Comparison of ENCODE assay signal across 26 cellular contexts in the genomic region with DNA sequence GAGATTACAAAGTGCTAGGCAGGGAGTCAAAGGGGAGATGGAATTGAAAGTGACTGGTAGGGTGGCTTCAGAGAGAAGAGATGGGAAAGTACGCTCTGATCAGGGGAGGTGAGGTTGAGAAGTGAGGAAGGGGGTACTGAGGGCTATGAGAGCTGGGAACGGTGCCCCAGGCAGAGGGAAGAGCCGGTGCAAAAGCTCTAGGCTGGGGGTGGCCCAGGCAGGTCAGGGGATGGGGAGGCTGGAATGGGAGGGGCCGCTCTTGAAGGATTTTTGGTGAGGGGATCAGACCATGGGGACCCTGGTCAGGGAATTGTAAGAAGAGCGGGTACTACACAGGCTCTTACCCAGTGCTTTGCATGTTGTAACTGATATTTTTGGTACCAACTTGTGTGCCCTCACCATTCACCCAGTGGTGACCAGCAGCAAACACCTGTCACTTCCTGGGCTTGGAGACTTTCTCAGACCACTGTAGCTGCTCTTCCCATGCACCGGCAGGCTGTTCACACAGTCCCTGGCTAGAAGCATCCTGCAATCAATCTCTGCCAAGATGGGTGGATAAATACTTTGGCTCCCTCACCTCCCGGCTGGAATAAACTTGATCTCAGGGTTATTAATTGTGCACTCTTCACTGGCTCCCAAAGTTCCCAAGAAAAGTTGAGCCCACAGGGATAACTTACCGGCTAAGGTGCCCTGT. TPM values are rescaled to one million over a fixed set of nuclear protein-coding genes. Genes with fewer than 3 reads are reported as not detected.
"Had no signal": no experiment of that assay in that cellular context is flagged by ENCODE, and none has a peak within 500 bp of the region (broad histone marks: within the 10 kb centered on the region; RNA-seq: fewer than 3 reads in every experiment).

No MANE protein-coding gene starts in this region.

- H3K27me3 ChIP-seq: right atrium auricular region had no signal

- H3K4me3 Mint-ChIP-seq: activated B cell treated with CpG ODN at 0.5 μM for 24 hours; activated CD4-positive, alpha-beta memory T cell treated with anti-CD3 and anti-CD28 coated beads, Interleukin-2, amount 10 ng/mL, durations not matched to agents 7 days and 5 days; activated naive CD8-positive, alpha-beta T cell treated with anti-CD3 and anti-CD28 coated beads for 36 hours; activated T-helper 17 cell treated with anti-CD3 and anti-CD28 coated beads, Interleukin-2, amount 50 U/mL, for 72 hours; central memory CD8-positive, alpha-beta T cell; stimulated activated naive CD8-positive, alpha-beta T cell treated with anti-CD3 and anti-CD28 coated beads, Interleukin-15, Interleukin-2, amounts not matched to agents 100 ng/mL and 50 ng/mL, for 24 hours; type B pancreatic cell had no signal

- H3K27ac Mint-ChIP-seq: activated B cell treated with CpG ODN at 0.5 μM for 24 hours; activated CD4-positive, alpha-beta memory T cell treated with anti-CD3 and anti-CD28 coated beads, Interleukin-2, amount 10 ng/mL, durations not matched to agents 7 days and 5 days; activated naive CD8-positive, alpha-beta T cell treated with anti-CD3 and anti-CD28 coated beads for 36 hours; activated T-helper 17 cell treated with anti-CD3 and anti-CD28 coated beads, Interleukin-2, amount 50 U/mL, for 72 hours; stimulated activated naive CD8-positive, alpha-beta T cell treated with anti-CD3 and anti-CD28 coated beads, Interleukin-15, Interleukin-2, amounts not matched to agents 100 ng/mL and 50 ng/mL, for 24 hours; type B pancreatic cell had no signal

- ATAC-seq: activated T-helper 17 cell treated with anti-CD3 and anti-CD28 coated beads, Interleukin-2, amount 50 U/mL, for 72 hours; body of pancreas; left lobe of liver had no signal

- H3K9me3 ChIP-seq: body of pancreas, prostate gland, suprapubic skin had no signal

- H3K4me1 ChIP-seq: prostate gland, right atrium auricular region had no signal

- H3K36me3 ChIP-seq: prostate gland, right atrium auricular region, suprapubic skin had no signal

- H3K4me3 ChIP-seq: body of pancreas, lung, prostate gland, right atrium auricular region, skin epidermis, suprapubic skin had no signal

- H3K36me3 Mint-ChIP-seq: activated naive CD8-positive, alpha-beta T cell treated with anti-CD3 and anti-CD28 coated beads for 36 hours; type B pancreatic cell had no signal

- H3K4me1 Mint-ChIP-seq: activated B cell treated with CpG ODN at 0.5 μM for 24 hours; activated CD4-positive, alpha-beta memory T cell treated with anti-CD3 and anti-CD28 coated beads, Interleukin-2, amount 10 ng/mL, durations not matched to agents 7 days and 5 days; activated T-helper 17 cell treated with anti-CD3 and anti-CD28 coated beads, Interleukin-2, amount 50 U/mL, for 72 hours had no signal

- H3K9me3 Mint-ChIP-seq: activated CD4-positive, alpha-beta memory T cell treated with anti-CD3 and anti-CD28 coated beads, Interleukin-2, amount 10 ng/mL, durations not matched to agents 7 days and 5 days; activated naive CD8-positive, alpha-beta T cell treated with anti-CD3 and anti-CD28 coated beads for 36 hours; activated T-helper 17 cell treated with anti-CD3 and anti-CD28 coated beads, Interleukin-2, amount 50 U/mL, for 72 hours; central memory CD8-positive, alpha-beta T cell; type B pancreatic cell had no signal

- H3K27ac ChIP-seq: body of pancreas, prostate gland, right atrium auricular region, skin epidermis, suprapubic skin had no signal

- DNase-seq: activated B cell treated with CpG ODN at 0.5 μM for 24 hours; activated CD4-positive, alpha-beta memory T cell treated with anti-CD3 and anti-CD28 coated beads, Interleukin-2, amount 10 ng/mL, durations not matched to agents 7 days and 5 days; activated CD4-positive, alpha-beta T cell treated with anti-CD3 and anti-CD28 coated beads for 4 hours; activated naive CD4-positive, alpha-beta T cell; activated naive CD8-positive, alpha-beta T cell treated with anti-CD3 and anti-CD28 coated beads for 36 hours; activated T-cell treated with anti-CD3 and anti-CD28 coated beads, Interleukin-2, amount 50 U/mL, for 1 hour; amniotic stem cell; body of pancreas; cortex of kidney; erythroblast; foreskin melanocyte; hypothalamus; islet precursor cell; stimulated activated CD4-positive, alpha-beta T cell treated with anti-CD3 and anti-CD28 coated beads, Interleukin-15, amount 100 ng/mL, for 24 hours; stimulated activated CD4-positive, alpha-beta T cell treated with anti-CD3 and anti-CD28 coated beads, Interleukin-2, amount 100 ng/mL, for 48 hours had no signal

RNA-seq across cellular contexts. Expression of gene PCK1, which starts 24.0 kb away (rescaled TPM):
- total RNA-seq: activated B cell treated with CpG ODN at 0.5 μM for 24 hours; activated CD4-positive, alpha-beta memory T cell treated with anti-CD3 and anti-CD28 coated beads, Interleukin-2, amount 10 ng/mL, durations not matched to agents 7 days and 5 days; activated naive CD8-positive, alpha-beta T cell treated with anti-CD3 and anti-CD28 coated beads for 36 hours; activated T-helper 17 cell treated with anti-CD3 and anti-CD28 coated beads, Interleukin-2, amount 50 U/mL, for 72 hours had no signal

RNA-seq across cellular contexts. Expression of gene ZBP1, which starts 35.3 kb away (rescaled TPM):
- total RNA-seq: right atrium auricular region had no signal

RNA-seq across cellular contexts. Expression of gene CTCFL, which starts 60.0 kb away (rescaled TPM):
- total RNA-seq: activated B cell treated with CpG ODN at 0.5 μM for 24 hours; activated CD4-positive, alpha-beta memory T cell treated with anti-CD3 and anti-CD28 coated beads, Interleukin-2, amount 10 ng/mL, durations not matched to agents 7 days and 5 days; activated naive CD8-positive, alpha-beta T cell treated with anti-CD3 and anti-CD28 coated beads for 36 hours; activated T-helper 17 cell treated with anti-CD3 and anti-CD28 coated beads, Interleukin-2, amount 50 U/mL, for 72 hours; body of pancreas; lung; omental fat pad; right atrium auricular region; suprapubic skin had no signal
